Comparison of ENCODE assay signal across 8 cellular contexts in the genomic region with DNA sequence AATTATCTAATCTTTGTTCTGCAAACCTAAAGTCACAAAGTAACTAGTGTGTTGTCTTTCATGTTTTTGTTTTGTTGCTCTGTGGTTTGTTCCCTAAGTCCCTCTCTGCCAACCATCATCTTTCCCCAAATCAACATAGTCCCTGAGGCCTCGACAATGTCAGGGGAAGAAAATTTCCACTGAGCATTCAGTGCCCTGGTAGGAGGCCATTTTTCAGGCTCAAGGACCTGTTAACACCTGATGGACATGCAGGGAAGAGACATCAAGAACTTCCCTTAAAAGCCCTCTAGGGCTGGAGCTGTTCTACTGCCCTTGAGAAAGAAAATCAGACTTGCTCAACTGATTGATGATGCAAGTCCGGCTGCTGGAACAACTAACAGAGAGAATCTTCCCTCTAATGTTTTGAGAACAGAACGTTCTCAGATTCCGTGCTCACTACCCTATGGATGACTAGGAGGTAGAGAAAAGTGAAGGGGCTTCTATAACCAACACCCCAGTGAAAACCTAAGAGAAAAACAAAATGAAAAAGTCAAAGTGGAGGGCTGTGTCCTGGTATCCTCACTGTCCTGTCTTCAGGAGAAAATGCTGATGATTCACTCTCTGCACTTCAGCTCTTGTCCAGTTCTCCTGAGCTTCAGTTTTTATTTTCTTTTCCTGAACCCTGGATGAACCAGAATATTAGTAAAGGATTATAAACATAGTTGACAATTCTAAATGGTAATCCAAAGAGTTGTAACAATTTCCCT.
DNase-seq lines count a peak whose midpoint lies in the region; ATAC-seq lines count a peak whose summit lies in the region.

No MANE protein-coding gene starts in this region.

- H3K9ac ChIP-seq in mucosa of rectum (ENCODE audit: low read depth in 1 of 2, low read length in 2 of 2) = no peak overlapping the region

- H3K27me3 ChIP-seq in mucosa of rectum (ENCODE audit: control insufficient read depth in 2 of 2, insufficient read depth in 2 of 2, low read length in 2 of 2) = no peaks in the 10 kb centered on the region

- H3K36me3 ChIP-seq in mucosa of rectum (ENCODE audit: control insufficient read depth in 2 of 2, insufficient read depth in 2 of 2, low read length in 2 of 2) = no peaks in the 10 kb centered on the region

- H3K9me3 ChIP-seq in mucosa of rectum (ENCODE audit: control insufficient read depth in 2 of 2, low read length in 2 of 2) = no peaks in the 10 kb centered on the region

- intact Hi-C loops in Right ventricle myocardium inferior (cut with DNase I) = no loop called here
- intact Hi-C loops in cardiac septum (cut with DNase I) = no loop called here

- ATAC-seq in Right ventricle myocardium inferior (peak; percentile 85), HG03025 (IDR thresholded peaks at IDR 0.05; ENCODE audit: low FRiP score, unreplicated experiment) (no peak)

- no peak overlapping the region for H3K4me3 ChIP-seq in mucosa of rectum (ENCODE audit: low read length in 2 of 2)

- H3K27ac ChIP-seq in mucosa of rectum (ENCODE audit: low read depth in 2 of 2, low read length in 2 of 2) = peak overlapping the region; percentile 41 to 81

- DNase-seq in Right ventricle myocardium inferior (ENCODE audit: missing footprints) = no peak
- no peak for DNase-seq in cardiac septum (ENCODE audit: low spot score)
- DNase-seq in dedifferentiated amniotic fluid mesenchymal stem cell (ENCODE audit: extremely low spot score) = peak; percentile 39
- no peak for DNase-seq in stimulated activated CD4-positive, alpha-beta T cell treated with anti-CD3 and anti-CD28 coated beads, Interleukin-2, amount 100 ng/mL, for 48 hours
- DNase-seq in dermis blood vessel endothelial cell = no peak
- DNase-seq in GDM1 (lab: John Stamatoyannopoulos, UW) = no peak

- peaks cover 8 to 21% of the 10 kb centered on the region in 2 donors for H3K4me1 ChIP-seq in mucosa of rectum (ENCODE audit: control insufficient read depth in 2 of 2, insufficient read depth in 2 of 2, low read length in 2 of 2)
